Comparison of ENCODE assay signal across 8 cellular contexts in genomic region chr12:43835656-43836454, GRCh38. TPM values are rescaled to one million over a fixed set of nuclear protein-coding genes. Genes with fewer than 3 reads are reported as not detected.
A peak's percentile ranks its signal among the peaks of the same experiment; 100 is the strongest.
DNase-seq lines count a peak whose midpoint lies in the region; ATAC-seq and TF ChIP-seq lines count a peak whose summit lies in the region.

TMEM117 (plus strand) TSS chr12:43836081.

- peak within 1 kb of the TSS; percentile 78 to 97 (median 93) for H3K27ac Mint-ChIP-seq in CD8-positive, alpha-beta memory T cell

- H3K27ac ChIP-seq in CD8-positive, alpha-beta memory T cell (ENCODE audit: low read depth, low read length), result peak within 1 kb of the TSS; percentile 68
- H3K27ac ChIP-seq in tibial artery, result peak within 1 kb of the TSS; percentile 86 to 94

- POLR2A ChIA-PET in CD8-positive, alpha-beta memory T cell (lab: Charles Lee), result interaction anchor here (0.6 to 4.6 kb wide), 4 partner anchors 30 to 90 kb away, joined by 3 to 35 read pairs (median 6); partner anchors contain the start of genes IRAK4, PUS7L and TWF1

- H3K27me3 Mint-ChIP-seq in CD8-positive, alpha-beta memory T cell, result no peaks in the 10 kb centered on the region

- H3K4me3 Mint-ChIP-seq in CD8-positive, alpha-beta memory T cell, result peak within 1 kb of the TSS; percentile 81 to 96 (median 92)

- CTCF ChIA-PET in CD8-positive, alpha-beta memory T cell (lab: Charles Lee), result interaction anchor here (0.6 to 4.5 kb wide), 4 partner anchors 9 to 77 kb away, joined by 3 to 23 read pairs (median 4); partner anchors contain the start of gene TWF1

- H3K36me3 Mint-ChIP-seq in CD8-positive, alpha-beta memory T cell, result peaks cover 0 to 5% (median 0%) of the 10 kb centered on the region in 3 donors

- H3K9me3 ChIP-seq in CD8-positive, alpha-beta memory T cell (ENCODE audit: low read length), result no peaks in the 10 kb centered on the region
- H3K9me3 ChIP-seq in tibial artery, result no peaks in the 10 kb centered on the region

- H3K4me3 ChIP-seq in CD8-positive, alpha-beta memory T cell (ENCODE audit: low read length), result peak within 1 kb of the TSS; percentile 60
- H3K4me3 ChIP-seq in tibial artery, result peak within 1 kb of the TSS; percentile 69 to 80

- intact Hi-C loops in tibial artery (cut with DNase I; ENCODE audit: low total_unique reads), result loop anchor here (2.0 kb wide), 1 partner anchor 29 kb away; the partner anchor contains the start of gene TWF1

- no peaks in the 10 kb centered on the region for H3K27me3 ChIP-seq in CD8-positive, alpha-beta memory T cell (ENCODE audit: insufficient read depth, low read length, poor library complexity, severe bottlenecking)
- no peaks in the 10 kb centered on the region for H3K27me3 ChIP-seq in tibial artery

- H3K9me3 Mint-ChIP-seq in CD8-positive, alpha-beta memory T cell, result no peaks in the 10 kb centered on the region

- H3K4me1 Mint-ChIP-seq in CD8-positive, alpha-beta memory T cell, result peaks cover 47 to 64% (median 49%) of the 10 kb centered on the region in 3 donors

- H3K36me3 ChIP-seq in CD8-positive, alpha-beta memory T cell (ENCODE audit: insufficient read depth, low read length), result no peaks in the 10 kb centered on the region
- H3K36me3 ChIP-seq in tibial artery, result no peaks in the 10 kb centered on the region

- peak; percentile 69 for ATAC-seq in GM19372 (IDR thresholded peaks at IDR 0.05; ENCODE audit: low read depth, unreplicated experiment)
- peak; percentile 79 for ATAC-seq in HG03460 (IDR thresholded peaks at IDR 0.05; ENCODE audit: unreplicated experiment)
- ATAC-seq in omental fat pad (ENCODE audit: low FRiP score), result peak; percentile 82

- no peak for TF ChIP-seq CTCF in omental fat pad (IDR thresholded peaks at IDR 0.05)
- peak in 1 of 2 experiments; percentile 16 for TF ChIP-seq CTCF in tibial artery (IDR thresholded peaks at IDR 0.05)

- DNase-seq in CD8-positive, alpha-beta memory T cell, result peak; percentile 50 to 77 (median 69)
- peak; percentile 67 for DNase-seq in RPMI8226
- peak; percentile 59 for DNase-seq in activated naive CD4-positive, alpha-beta T cell treated with Interleukin-2 at 50 U/mL for 16 hours
- peak; percentile 71 for DNase-seq in germinal center (ENCODE audit: low spot score)
- no peak for DNase-seq in omental fat pad (ENCODE audit: low spot score)
- peak; percentile 69 to 84 for DNase-seq in tibial artery

- H3K4me1 ChIP-seq in CD8-positive, alpha-beta memory T cell (ENCODE audit: insufficient read depth, low read length), result peaks cover 36% of the 10 kb centered on the region
- peaks cover 0 to 23% (median 10%) of the 10 kb centered on the region in 4 donors for H3K4me1 ChIP-seq in tibial artery

RNA-seq across cellular contexts. Expression of gene TMEM117, which starts in this region (rescaled TPM):
- 1 to 10 TPM; 1.4 to 1.8 TPM for total RNA-seq in CD8-positive, alpha-beta memory T cell
- 6.2 TPM for polyA plus RNA-seq in CD8-positive, alpha-beta memory T cell
- total RNA-seq in omental fat pad, result 10 to 100 TPM in 1 of 4 donors, 1 to 10 TPM in 3; 7.5 to 13.1 (median 8.2) TPM
